Comparison of ENCODE assay signal across 1 cellular context in the genomic region with DNA sequence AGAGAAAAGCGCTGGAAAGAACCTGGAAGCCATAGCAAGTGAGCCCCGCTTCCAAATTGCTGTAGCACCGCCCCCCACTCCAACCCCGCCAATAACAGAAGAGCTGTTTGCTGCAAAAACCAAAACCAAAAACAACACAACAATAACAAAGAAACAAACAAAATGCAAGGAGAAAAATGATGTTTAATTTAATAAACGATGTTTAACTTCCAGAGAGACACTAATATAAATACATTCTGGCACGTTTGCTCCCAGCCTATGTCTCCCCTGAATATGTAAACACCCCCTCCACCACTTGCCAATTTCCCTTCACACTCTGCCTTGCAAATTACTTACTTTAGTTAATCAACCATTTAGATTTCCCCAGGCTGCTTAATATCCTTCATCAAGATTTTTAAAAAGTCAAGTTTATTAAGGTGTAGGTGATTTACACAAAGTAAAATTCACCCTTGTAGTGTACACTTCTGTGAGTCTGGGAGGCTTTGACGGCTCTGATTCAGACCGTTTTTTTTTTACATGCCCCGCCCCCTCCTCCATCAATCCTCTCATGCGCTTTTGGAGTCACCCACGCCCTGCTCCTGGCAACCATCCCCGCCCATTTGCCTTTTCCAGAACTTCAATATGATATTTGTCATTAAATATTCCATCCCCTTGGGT.
A peak's percentile ranks its signal among the peaks of the same experiment; 100 is the strongest.
TF ChIP-seq lines count a peak whose summit lies in the region.

No MANE protein-coding gene starts in this region.

TF ChIP-seq in HEK293, 187 proteins besides CTCF, POLR2A, EP300 and RAD21 (continued from another document):
- TF ChIP-seq, protein P1, sequence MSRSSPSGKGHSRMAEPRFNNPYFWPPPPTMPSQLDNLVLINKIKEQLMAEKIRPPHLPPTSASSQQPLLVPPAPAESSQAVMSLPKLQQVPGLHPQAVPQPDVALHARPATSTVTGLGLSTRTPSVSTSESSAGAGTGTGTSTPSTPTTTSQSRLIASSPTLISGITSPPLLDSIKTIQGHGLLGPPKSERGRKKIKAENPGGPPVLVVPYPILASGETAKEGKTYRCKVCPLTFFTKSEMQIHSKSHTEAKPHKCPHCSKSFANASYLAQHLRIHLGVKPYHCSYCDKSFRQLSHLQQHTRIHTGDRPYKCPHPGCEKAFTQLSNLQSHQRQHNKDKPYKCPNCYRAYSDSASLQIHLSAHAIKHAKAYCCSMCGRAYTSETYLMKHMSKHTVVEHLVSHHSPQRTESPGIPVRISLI (tag by site-specific recombination; IDR thresholded peaks at IDR 0.05), result peak; percentile 82
- peak; percentile 14; the same call in 1 of the 2 replicates for TF ChIP-seq KLF1 (tag by site-specific recombination; IDR thresholded peaks at IDR 0.05)
- peak; percentile 43; the same call in 1 of the 2 replicates for TF ChIP-seq KLF10 (tag by site-specific recombination; IDR thresholded peaks at IDR 0.05)
- TF ChIP-seq, protein P2, sequence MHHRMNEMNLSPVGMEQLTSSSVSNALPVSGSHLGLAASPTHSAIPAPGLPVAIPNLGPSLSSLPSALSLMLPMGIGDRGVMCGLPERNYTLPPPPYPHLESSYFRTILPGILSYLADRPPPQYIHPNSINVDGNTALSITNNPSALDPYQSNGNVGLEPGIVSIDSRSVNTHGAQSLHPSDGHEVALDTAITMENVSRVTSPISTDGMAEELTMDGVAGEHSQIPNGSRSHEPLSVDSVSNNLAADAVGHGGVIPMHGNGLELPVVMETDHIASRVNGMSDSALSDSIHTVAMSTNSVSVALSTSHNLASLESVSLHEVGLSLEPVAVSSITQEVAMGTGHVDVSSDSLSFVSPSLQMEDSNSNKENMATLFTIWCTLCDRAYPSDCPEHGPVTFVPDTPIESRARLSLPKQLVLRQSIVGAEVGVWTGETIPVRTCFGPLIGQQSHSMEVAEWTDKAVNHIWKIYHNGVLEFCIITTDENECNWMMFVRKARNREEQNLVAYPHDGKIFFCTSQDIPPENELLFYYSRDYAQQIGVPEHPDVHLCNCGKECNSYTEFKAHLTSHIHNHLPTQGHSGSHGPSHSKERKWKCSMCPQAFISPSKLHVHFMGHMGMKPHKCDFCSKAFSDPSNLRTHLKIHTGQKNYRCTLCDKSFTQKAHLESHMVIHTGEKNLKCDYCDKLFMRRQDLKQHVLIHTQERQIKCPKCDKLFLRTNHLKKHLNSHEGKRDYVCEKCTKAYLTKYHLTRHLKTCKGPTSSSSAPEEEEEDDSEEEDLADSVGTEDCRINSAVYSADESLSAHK (tag by site-specific recombination; IDR thresholded peaks at IDR 0.05), result no peak
- peak; percentile 77 for TF ChIP-seq ZFHX2 (tag by site-specific recombination; conservative IDR thresholded peaks at IDR 0.05)
- TF ChIP-seq, protein P3, sequence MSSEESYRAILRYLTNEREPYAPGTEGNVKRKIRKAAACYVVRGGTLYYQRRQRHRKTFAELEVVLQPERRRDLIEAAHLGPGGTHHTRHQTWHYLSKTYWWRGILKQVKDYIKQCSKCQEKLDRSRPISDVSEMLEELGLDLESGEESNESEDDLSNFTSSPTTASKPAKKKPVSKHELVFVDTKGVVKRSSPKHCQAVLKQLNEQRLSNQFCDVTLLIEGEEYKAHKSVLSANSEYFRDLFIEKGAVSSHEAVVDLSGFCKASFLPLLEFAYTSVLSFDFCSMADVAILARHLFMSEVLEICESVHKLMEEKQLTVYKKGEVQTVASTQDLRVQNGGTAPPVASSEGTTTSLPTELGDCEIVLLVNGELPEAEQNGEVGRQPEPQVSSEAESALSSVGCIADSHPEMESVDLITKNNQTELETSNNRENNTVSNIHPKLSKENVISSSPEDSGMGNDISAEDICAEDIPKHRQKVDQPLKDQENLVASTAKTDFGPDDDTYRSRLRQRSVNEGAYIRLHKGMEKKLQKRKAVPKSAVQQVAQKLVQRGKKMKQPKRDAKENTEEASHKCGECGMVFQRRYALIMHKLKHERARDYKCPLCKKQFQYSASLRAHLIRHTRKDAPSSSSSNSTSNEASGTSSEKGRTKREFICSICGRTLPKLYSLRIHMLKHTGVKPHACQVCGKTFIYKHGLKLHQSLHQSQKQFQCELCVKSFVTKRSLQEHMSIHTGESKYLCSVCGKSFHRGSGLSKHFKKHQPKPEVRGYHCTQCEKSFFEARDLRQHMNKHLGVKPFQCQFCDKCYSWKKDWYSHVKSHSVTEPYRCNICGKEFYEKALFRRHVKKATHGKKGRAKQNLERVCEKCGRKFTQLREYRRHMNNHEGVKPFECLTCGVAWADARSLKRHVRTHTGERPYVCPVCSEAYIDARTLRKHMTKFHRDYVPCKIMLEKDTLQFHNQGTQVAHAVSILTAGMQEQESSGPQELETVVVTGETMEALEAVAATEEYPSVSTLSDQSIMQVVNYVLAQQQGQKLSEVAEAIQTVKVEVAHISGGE (tag by site-specific recombination; conservative IDR thresholded peaks at IDR 0.05; ENCODE audit: low read depth), result no peak
- peak; percentile 95 for TF ChIP-seq ZNF335 (tag by site-specific recombination; conservative IDR thresholded peaks at IDR 0.05)
- TF ChIP-seq, protein P4, sequence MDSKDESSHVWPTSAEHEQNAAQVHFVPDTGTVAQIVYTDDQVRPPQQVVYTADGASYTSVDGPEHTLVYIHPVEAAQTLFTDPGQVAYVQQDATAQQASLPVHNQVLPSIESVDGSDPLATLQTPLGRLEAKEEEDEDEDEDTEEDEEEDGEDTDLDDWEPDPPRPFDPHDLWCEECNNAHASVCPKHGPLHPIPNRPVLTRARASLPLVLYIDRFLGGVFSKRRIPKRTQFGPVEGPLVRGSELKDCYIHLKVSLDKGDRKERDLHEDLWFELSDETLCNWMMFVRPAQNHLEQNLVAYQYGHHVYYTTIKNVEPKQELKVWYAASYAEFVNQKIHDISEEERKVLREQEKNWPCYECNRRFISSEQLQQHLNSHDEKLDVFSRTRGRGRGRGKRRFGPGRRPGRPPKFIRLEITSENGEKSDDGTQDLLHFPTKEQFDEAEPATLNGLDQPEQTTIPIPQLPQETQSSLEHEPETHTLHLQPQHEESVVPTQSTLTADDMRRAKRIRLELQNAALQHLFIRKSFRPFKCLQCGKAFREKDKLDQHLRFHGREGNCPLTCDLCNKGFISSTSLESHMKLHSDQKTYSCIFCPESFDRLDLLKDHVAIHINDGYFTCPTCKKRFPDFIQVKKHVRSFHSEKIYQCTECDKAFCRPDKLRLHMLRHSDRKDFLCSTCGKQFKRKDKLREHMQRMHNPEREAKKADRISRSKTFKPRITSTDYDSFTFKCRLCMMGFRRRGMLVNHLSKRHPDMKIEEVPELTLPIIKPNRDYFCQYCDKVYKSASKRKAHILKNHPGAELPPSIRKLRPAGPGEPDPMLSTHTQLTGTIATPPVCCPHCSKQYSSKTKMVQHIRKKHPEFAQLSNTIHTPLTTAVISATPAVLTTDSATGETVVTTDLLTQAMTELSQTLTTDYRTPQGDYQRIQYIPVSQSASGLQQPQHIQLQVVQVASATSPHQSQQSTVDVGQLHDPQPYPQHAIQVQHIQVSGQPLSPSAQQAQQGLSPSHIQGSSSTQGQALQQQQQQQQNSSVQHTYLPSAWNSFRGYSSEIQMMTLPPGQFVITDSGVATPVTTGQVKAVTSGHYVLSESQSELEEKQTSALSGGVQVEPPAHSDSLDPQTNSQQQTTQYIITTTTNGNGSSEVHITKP (tag by site-specific recombination; IDR thresholded peaks at IDR 0.05), result peak; percentile 83
